In genomic region chr10:118754556-118755423, GRCh38 we compare ENCODE assay signal across 1 cellular context.
TF ChIP-seq lines count a peak whose summit lies in the region.

Gene CACUL1, minus strand, starts transcription at chr10:118754970. Its CDS starts 208 bp downstream, at chr10:118754762.

TF ChIP-seq in HEK293, 187 proteins besides CTCF, POLR2A, EP300 and RAD21 (continued from another document and continues in another):
- TF ChIP-seq, protein P1, sequence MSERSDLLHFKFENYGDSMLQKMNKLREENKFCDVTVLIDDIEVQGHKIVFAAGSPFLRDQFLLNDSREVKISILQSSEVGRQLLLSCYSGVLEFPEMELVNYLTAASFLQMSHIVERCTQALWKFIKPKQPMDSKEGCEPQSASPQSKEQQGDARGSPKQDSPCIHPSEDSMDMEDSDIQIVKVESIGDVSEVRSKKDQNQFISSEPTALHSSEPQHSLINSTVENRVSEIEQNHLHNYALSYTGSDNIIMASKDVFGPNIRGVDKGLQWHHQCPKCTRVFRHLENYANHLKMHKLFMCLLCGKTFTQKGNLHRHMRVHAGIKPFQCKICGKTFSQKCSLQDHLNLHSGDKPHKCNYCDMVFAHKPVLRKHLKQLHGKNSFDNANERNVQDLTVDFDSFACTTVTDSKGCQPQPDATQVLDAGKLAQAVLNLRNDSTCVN (tag by site-specific recombination; optimal IDR thresholded peaks at IDR 0.05) = peak; percentile 72
- no peak for TF ChIP-seq ZSCAN4 (tag by site-specific recombination; IDR thresholded peaks at IDR 0.05)
- TF ChIP-seq ZNF174 (tag by site-specific recombination; IDR thresholded peaks at IDR 0.05) = no peak
- TF ChIP-seq ZNF18 (tag by site-specific recombination; IDR thresholded peaks at IDR 0.05) = no peak
- TF ChIP-seq ZNF175 (tag by site-specific recombination; IDR thresholded peaks at IDR 0.05) = no peak
- TF ChIP-seq ZNF664 (tag by site-specific recombination; IDR thresholded peaks at IDR 0.05) = no peak
- peak; percentile 81 for TF ChIP-seq WT1 (tag by site-specific recombination; IDR thresholded peaks at IDR 0.05)
- TF ChIP-seq ZSCAN18 (tag by site-specific recombination; IDR thresholded peaks at IDR 0.05) = no peak
- no peak for TF ChIP-seq ZNF24 (tag by site-specific recombination; IDR thresholded peaks at IDR 0.05)
- no peak for TF ChIP-seq ZBTB21 (tag by site-specific recombination; IDR thresholded peaks at IDR 0.05)
- TF ChIP-seq EGR2 (tag by site-specific recombination; IDR thresholded peaks at IDR 0.05; ENCODE audit: low read depth) = peak; percentile 58; the same call in 1 of the 2 replicates
- no peak for TF ChIP-seq ATF2 (tag by site-specific recombination; IDR thresholded peaks at IDR 0.05; ENCODE audit: low read depth)
- no peak for TF ChIP-seq ZNF558 (tag by site-specific recombination; IDR thresholded peaks at IDR 0.05)
- TF ChIP-seq ZNF610 (tag by site-specific recombination; IDR thresholded peaks at IDR 0.05; ENCODE audit: borderline replicate concordance) = no peak; the same call in 1 of the 2 replicates
- no peak for TF ChIP-seq ZFP41 (tag by site-specific recombination; IDR thresholded peaks at IDR 0.05; ENCODE audit: borderline replicate concordance)
- TF ChIP-seq ZNF837 (tag by site-specific recombination; IDR thresholded peaks at IDR 0.05) = no peak
- no peak for TF ChIP-seq ZNF433 (tag by site-specific recombination; IDR thresholded peaks at IDR 0.05; ENCODE audit: low read depth)
- peak; percentile 78 for TF ChIP-seq KLF1 (tag by site-specific recombination; IDR thresholded peaks at IDR 0.05)
- TF ChIP-seq, protein P2, sequence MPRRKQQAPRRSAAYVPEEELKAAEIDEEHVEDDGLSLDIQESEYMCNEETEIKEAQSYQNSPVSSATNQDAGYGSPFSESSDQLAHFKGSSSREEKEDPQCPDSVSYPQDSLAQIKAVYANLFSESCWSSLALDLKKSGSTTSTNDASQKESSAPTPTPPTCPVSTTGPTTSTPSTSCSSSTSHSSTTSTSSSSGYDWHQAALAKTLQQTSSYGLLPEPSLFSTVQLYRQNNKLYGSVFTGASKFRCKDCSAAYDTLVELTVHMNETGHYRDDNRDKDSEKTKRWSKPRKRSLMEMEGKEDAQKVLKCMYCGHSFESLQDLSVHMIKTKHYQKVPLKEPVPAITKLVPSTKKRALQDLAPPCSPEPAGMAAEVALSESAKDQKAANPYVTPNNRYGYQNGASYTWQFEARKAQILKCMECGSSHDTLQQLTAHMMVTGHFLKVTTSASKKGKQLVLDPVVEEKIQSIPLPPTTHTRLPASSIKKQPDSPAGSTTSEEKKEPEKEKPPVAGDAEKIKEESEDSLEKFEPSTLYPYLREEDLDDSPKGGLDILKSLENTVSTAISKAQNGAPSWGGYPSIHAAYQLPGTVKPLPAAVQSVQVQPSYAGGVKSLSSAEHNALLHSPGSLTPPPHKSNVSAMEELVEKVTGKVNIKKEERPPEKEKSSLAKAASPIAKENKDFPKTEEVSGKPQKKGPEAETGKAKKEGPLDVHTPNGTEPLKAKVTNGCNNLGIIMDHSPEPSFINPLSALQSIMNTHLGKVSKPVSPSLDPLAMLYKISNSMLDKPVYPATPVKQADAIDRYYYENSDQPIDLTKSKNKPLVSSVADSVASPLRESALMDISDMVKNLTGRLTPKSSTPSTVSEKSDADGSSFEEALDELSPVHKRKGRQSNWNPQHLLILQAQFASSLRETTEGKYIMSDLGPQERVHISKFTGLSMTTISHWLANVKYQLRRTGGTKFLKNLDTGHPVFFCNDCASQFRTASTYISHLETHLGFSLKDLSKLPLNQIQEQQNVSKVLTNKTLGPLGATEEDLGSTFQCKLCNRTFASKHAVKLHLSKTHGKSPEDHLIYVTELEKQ (tag by site-specific recombination; IDR thresholded peaks at IDR 0.05; ENCODE audit: borderline replicate concordance) = no peak
- TF ChIP-seq, protein P3, sequence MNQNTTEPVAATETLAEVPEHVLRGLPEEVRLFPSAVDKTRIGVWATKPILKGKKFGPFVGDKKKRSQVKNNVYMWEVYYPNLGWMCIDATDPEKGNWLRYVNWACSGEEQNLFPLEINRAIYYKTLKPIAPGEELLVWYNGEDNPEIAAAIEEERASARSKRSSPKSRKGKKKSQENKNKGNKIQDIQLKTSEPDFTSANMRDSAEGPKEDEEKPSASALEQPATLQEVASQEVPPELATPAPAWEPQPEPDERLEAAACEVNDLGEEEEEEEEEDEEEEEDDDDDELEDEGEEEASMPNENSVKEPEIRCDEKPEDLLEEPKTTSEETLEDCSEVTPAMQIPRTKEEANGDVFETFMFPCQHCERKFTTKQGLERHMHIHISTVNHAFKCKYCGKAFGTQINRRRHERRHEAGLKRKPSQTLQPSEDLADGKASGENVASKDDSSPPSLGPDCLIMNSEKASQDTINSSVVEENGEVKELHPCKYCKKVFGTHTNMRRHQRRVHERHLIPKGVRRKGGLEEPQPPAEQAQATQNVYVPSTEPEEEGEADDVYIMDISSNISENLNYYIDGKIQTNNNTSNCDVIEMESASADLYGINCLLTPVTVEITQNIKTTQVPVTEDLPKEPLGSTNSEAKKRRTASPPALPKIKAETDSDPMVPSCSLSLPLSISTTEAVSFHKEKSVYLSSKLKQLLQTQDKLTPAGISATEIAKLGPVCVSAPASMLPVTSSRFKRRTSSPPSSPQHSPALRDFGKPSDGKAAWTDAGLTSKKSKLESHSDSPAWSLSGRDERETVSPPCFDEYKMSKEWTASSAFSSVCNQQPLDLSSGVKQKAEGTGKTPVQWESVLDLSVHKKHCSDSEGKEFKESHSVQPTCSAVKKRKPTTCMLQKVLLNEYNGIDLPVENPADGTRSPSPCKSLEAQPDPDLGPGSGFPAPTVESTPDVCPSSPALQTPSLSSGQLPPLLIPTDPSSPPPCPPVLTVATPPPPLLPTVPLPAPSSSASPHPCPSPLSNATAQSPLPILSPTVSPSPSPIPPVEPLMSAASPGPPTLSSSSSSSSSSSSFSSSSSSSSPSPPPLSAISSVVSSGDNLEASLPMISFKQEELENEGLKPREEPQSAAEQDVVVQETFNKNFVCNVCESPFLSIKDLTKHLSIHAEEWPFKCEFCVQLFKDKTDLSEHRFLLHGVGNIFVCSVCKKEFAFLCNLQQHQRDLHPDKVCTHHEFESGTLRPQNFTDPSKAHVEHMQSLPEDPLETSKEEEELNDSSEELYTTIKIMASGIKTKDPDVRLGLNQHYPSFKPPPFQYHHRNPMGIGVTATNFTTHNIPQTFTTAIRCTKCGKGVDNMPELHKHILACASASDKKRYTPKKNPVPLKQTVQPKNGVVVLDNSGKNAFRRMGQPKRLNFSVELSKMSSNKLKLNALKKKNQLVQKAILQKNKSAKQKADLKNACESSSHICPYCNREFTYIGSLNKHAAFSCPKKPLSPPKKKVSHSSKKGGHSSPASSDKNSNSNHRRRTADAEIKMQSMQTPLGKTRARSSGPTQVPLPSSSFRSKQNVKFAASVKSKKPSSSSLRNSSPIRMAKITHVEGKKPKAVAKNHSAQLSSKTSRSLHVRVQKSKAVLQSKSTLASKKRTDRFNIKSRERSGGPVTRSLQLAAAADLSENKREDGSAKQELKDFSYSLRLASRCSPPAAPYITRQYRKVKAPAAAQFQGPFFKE (tag by site-specific recombination; IDR thresholded peaks at IDR 0.05; ENCODE audit: borderline replicate concordance) = no peak
- TF ChIP-seq BCL11B (tag by site-specific recombination; IDR thresholded peaks at IDR 0.05; ENCODE audit: low read depth) = peak; percentile 97
- TF ChIP-seq ZNF214 (tag by site-specific recombination; IDR thresholded peaks at IDR 0.05; ENCODE audit: borderline replicate concordance) = no peak
- TF ChIP-seq ZNF398 (tag by site-specific recombination; IDR thresholded peaks at IDR 0.05) = no peak
- no peak for TF ChIP-seq ZNF114 (tag by site-specific recombination; IDR thresholded peaks at IDR 0.05)
- peak; percentile 21; the same call in 1 of the 2 replicates for TF ChIP-seq BCL11A (tag by site-specific recombination; IDR thresholded peaks at IDR 0.05; ENCODE audit: low read depth)
- TF ChIP-seq ZSCAN23 (tag by site-specific recombination; IDR thresholded peaks at IDR 0.05) = 0 out of 2 replicates have a peak, but pooled peaks have one; percentile 12
- TF ChIP-seq, protein P4, sequence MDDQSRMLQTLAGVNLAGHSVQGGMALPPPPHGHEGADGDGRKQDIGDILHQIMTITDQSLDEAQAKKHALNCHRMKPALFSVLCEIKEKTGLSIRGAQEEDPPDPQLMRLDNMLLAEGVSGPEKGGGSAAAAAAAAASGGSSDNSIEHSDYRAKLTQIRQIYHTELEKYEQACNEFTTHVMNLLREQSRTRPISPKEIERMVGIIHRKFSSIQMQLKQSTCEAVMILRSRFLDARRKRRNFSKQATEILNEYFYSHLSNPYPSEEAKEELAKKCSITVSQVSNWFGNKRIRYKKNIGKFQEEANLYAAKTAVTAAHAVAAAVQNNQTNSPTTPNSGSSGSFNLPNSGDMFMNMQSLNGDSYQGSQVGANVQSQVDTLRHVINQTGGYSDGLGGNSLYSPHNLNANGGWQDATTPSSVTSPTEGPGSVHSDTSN (CRISPR knock-in tag; IDR thresholded peaks at IDR 0.05) = no peak
- no peak; the same call in 1 of the 2 replicates for TF ChIP-seq GLI4 (tag by site-specific recombination; IDR thresholded peaks at IDR 0.05)
- no peak for TF ChIP-seq ZNF621 (tag by site-specific recombination; IDR thresholded peaks at IDR 0.05)
- no peak for TF ChIP-seq ZNF530 (tag by site-specific recombination; IDR thresholded peaks at IDR 0.05; ENCODE audit: low read depth)
- peak; percentile 68 for TF ChIP-seq ZIC2 (tag by site-specific recombination; IDR thresholded peaks at IDR 0.05)
- no peak for TF ChIP-seq OVOL3 (tag by site-specific recombination; IDR thresholded peaks at IDR 0.05)
- no peak for TF ChIP-seq ZNF239 (tag by site-specific recombination; IDR thresholded peaks at IDR 0.05)
- TF ChIP-seq KLF10 (tag by site-specific recombination; IDR thresholded peaks at IDR 0.05) = peak; percentile 99
- TF ChIP-seq, protein P5, sequence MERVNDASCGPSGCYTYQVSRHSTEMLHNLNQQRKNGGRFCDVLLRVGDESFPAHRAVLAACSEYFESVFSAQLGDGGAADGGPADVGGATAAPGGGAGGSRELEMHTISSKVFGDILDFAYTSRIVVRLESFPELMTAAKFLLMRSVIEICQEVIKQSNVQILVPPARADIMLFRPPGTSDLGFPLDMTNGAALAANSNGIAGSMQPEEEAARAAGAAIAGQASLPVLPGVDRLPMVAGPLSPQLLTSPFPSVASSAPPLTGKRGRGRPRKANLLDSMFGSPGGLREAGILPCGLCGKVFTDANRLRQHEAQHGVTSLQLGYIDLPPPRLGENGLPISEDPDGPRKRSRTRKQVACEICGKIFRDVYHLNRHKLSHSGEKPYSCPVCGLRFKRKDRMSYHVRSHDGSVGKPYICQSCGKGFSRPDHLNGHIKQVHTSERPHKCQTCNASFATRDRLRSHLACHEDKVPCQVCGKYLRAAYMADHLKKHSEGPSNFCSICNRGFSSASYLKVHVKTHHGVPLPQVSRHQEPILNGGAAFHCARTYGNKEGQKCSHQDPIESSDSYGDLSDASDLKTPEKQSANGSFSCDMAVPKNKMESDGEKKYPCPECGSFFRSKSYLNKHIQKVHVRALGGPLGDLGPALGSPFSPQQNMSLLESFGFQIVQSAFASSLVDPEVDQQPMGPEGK (tag by site-specific recombination; IDR thresholded peaks at IDR 0.05) = peak; percentile 90
- TF ChIP-seq ZEB2 (tag by site-specific recombination; IDR thresholded peaks at IDR 0.05) = no peak
